9 cellular contexts compared by ENCODE assay signal in the genomic region with DNA sequence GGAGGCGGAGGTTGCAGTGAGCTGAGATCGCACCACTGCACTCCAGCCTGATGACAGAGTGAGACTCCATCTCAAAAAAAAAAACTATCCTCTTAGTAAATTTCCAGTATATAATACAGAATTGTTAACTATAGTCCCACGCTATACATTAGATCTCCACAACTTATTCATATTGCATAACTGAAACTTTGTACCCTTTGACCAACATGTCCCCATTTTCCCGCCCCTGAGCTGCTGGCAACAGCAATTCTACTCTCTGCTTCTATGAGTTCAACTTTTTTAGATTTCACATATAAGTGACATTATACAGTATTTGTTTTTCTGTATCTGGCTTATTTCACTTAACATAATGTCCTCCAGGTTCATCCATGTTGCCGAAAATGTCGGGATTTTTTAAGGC. TPM values are rescaled to one million over a fixed set of nuclear protein-coding genes. Genes with fewer than 3 reads are reported as not detected.
DNase-seq lines count a peak whose midpoint lies in the region; TF ChIP-seq lines count a peak whose summit lies in the region.
"Not testable (repeated sequence)": the region's sequence is repeated elsewhere in the genome, so short reads cannot be mapped to it uniquely, and the experiment has no call there.
"Had no signal": no experiment of that assay in that cellular context is flagged by ENCODE, and none has a peak within 500 bp of the region (broad histone marks: within the 10 kb centered on the region; RNA-seq: fewer than 3 reads in every experiment).

No MANE protein-coding gene starts in this region.

- CTCF ChIA-PET in SK-N-SH (lab: Yijun Ruan, JAX) = interaction anchor here (0.9 to 5.5 kb wide), 6 partner anchors 8 to 30 kb away, joined by 3 to 34 read pairs (median 3); no protein-coding TSS in a partner anchor

- H3K79me2 ChIP-seq in ACC112 (ENCODE audit: control insufficient read depth, insufficient read depth, low read length, unreplicated experiment); SK-N-SH (ENCODE audit: insufficient read depth); hepatocyte: not testable (repeated sequence)

- WGBS in SK-N-SH (ENCODE audit: low lambda C conversion rate) = 97% methylated on average over 6 of the region's 6 CpGs
- 87 to 98% methylated on average over 5 to 6 of the region's 6 CpGs for WGBS in endodermal cell (ENCODE audit: insufficient coverage in 1 of 2, insufficient read length in 1 of 2), 2 experiments
- WGBS in hepatocyte (ENCODE audit: low lambda C conversion rate, missing lambda C conversion rate) = 78% methylated on average over 6 of the region's 6 CpGs

- peak overlapping the region; percentile 83; the same call in 1 of the 2 replicates for H3K4me2 ChIP-seq in SK-N-SH
- H3K4me2 ChIP-seq in hepatocyte = not testable (repeated sequence)

- H3K4me3 Mint-ChIP-seq in endodermal cell; osteocyte (ENCODE audit: unreplicated experiment): not testable (repeated sequence)

- not testable (repeated sequence) for H3K9me2 ChIP-seq in SK-N-SH; hepatocyte (replicated peaks; ENCODE audit: insufficient read depth)

- not testable (repeated sequence) for H3K9me3 ChIP-seq in SK-N-SH; endodermal cell (ENCODE audit: control insufficient read depth, low read length); hepatocyte (ENCODE audit: low read depth)

- H3K36me3 Mint-ChIP-seq in endodermal cell (ENCODE audit: low read depth); osteocyte (ENCODE audit: unreplicated experiment): not testable (repeated sequence)

- H3K27ac Mint-ChIP-seq in endodermal cell = not testable (repeated sequence)
- H3K27ac Mint-ChIP-seq in osteocyte (ENCODE audit: unreplicated experiment) = peak overlapping the region; percentile 90

- not testable (repeated sequence) for H3K36me3 ChIP-seq in ACC112 (ENCODE audit: insufficient read depth, low read length); SK-N-SH (replicated peaks in 1 of 2; ENCODE audit: control insufficient read depth in 1 of 2, insufficient read depth in 2 of 2, low read length in 1 of 2); brain microvascular endothelial cell (replicated peaks); endodermal cell (ENCODE audit: control insufficient read depth, insufficient read depth, low read length); hepatocyte (replicated peaks; ENCODE audit: insufficient read depth, low read depth)

- not testable (repeated sequence) for H4K20me1 ChIP-seq in SK-N-SH (ENCODE audit: insufficient read depth); hepatocyte (ENCODE audit: insufficient read depth, poor library complexity, severe bottlenecking)

- H3K27ac ChIP-seq in ACC112 (ENCODE audit: low read depth, low read length) = peak overlapping the region; percentile 97; the same call in 1 of the 2 replicates
- H3K27ac ChIP-seq in SK-N-SH (ENCODE audit: low read depth in 2 of 2, low read length in 1 of 2); endodermal cell (ENCODE audit: low read depth, low read length): not testable (repeated sequence)
- H3K27ac ChIP-seq in brain microvascular endothelial cell = peak overlapping the region; percentile 98
- peak overlapping the region; percentile 82 for H3K27ac ChIP-seq in hepatocyte

- TF ChIP-seq EP300 in SK-N-SH (IDR thresholded peaks at IDR 0.05; ENCODE audit: borderline replicate concordance in 1 of 2, low read depth in 1 of 2, low read length in 1 of 2) = not testable (repeated sequence)

- not testable (repeated sequence) for H3K9ac ChIP-seq in SK-N-SH; endodermal cell (ENCODE audit: extremely low read depth, low read length, poor library complexity, severe bottlenecking)

- not testable (repeated sequence) for TF ChIP-seq RAD21 in SK-N-SH (IDR thresholded peaks at IDR 0.05; ENCODE audit: low read length)

- not testable (repeated sequence) for TF ChIP-seq CTCF in SK-N-SH (IDR thresholded peaks at IDR 0.05); brain microvascular endothelial cell (IDR thresholded peaks at IDR 0.05; ENCODE audit: low read depth, low read length, missing control alignments); endodermal cell (conservative IDR thresholded peaks at IDR 0.05); hepatocyte (IDR thresholded peaks at IDR 0.05; ENCODE audit: poor library complexity); osteocyte (IDR thresholded peaks at IDR 0.05)

- peaks cover 33% of the 10 kb centered on the region for H3F3A ChIP-seq in SK-N-SH (replicated peaks; ENCODE audit: insufficient read depth)

- POLR2A ChIA-PET in SK-N-SH (lab: Yijun Ruan, JAX) = not testable (repeated sequence)

- DNase-seq in SK-N-SH; brain microvascular endothelial cell; hepatocyte (ENCODE audit: low spot score); osteocyte (ENCODE audit: extremely low spot score, unreplicated experiment): not testable (repeated sequence)
- DNase-seq in endodermal cell (peak; percentile 5), ureter (ENCODE audit: low spot score) (peak; percentile 1)

- peaks cover 50% of the 10 kb centered on the region for H3K4me1 ChIP-seq in ACC112 (ENCODE audit: control insufficient read depth, insufficient read depth, low read length, unreplicated experiment)
- peaks cover 13 to 22% of the 10 kb centered on the region in 2 experiments; a peak in 3 of 4 replicates for H3K4me1 ChIP-seq in SK-N-SH (ENCODE audit: control insufficient read depth in 1 of 2, insufficient read depth in 2 of 2, low read depth in 1 of 2, low read length in 1 of 2)
- peaks cover 16% of the 10 kb centered on the region for H3K4me1 ChIP-seq in endodermal cell (ENCODE audit: control insufficient read depth, insufficient read depth, low read length)
- H3K4me1 ChIP-seq in hepatocyte (ENCODE audit: insufficient read depth) = peaks cover 43% of the 10 kb centered on the region

- in situ Hi-C loops in brain microvascular endothelial cell (cut with HindIII; ENCODE audit: low pct_ligation_motif_present, low sequenced_read_pairs) = not testable (repeated sequence)

- H3K27me3 Mint-ChIP-seq in endodermal cell (ENCODE audit: insufficient read depth) = peaks cover 17% of the 10 kb centered on the region
- H3K27me3 Mint-ChIP-seq in osteocyte (ENCODE audit: unreplicated experiment) = not testable (repeated sequence)

- 0 out of 2 replicates have a peak overlapping the region, but pooled peaks have one; percentile 74 for H3K4me3 ChIP-seq in ACC112 (ENCODE audit: low read depth, low read length)
- H3K4me3 ChIP-seq in SK-N-SH (ENCODE audit: low read depth in 2 of 2, low read length in 1 of 2); brain microvascular endothelial cell (ENCODE audit: low read depth, low read length); endodermal cell (ENCODE audit: low read length); hepatocyte: not testable (repeated sequence)

- H3K27me3 ChIP-seq in ACC112 (ENCODE audit: insufficient read depth, low read length); SK-N-SH (ENCODE audit: insufficient read depth); brain microvascular endothelial cell (replicated peaks); endodermal cell (ENCODE audit: control insufficient read depth, insufficient read depth, low read length, poor library complexity, severe bottlenecking); hepatocyte: not testable (repeated sequence)

- not testable (repeated sequence) for H2AFZ ChIP-seq in ACC112 (ENCODE audit: low read length, unreplicated experiment); SK-N-SH (ENCODE audit: low read depth); hepatocyte

- H3K4me1 Mint-ChIP-seq in endodermal cell (peaks cover 32% of the 10 kb centered on the region), osteocyte (ENCODE audit: unreplicated experiment) (peaks cover 49% of the 10 kb centered on the region)

- H3K9me3 Mint-ChIP-seq in endodermal cell; osteocyte (ENCODE audit: unreplicated experiment): not testable (repeated sequence)

RNA-seq across cellular contexts. Expression of a gene that starts 34.4 kb away (rescaled TPM):
- 8.2 and 9.4 TPM in 2 replicates for polyA plus RNA-seq in SK-N-SH (2012; rRNA removed)
- 11.5 and 12.7 TPM in 2 replicates for polyA plus RNA-seq in SK-N-SH (2012; cell fraction: cytosol; rRNA removed)
- 3.4 and 4.2 TPM in 2 replicates for polyA plus RNA-seq in SK-N-SH (2012; cell fraction: nucleus; rRNA removed)
- 100 to 1,000 TPM in 1 of 2 donors, 10 to 100 TPM in 1; 42.3 to 101 TPM for total RNA-seq in endodermal cell
- 59.8 TPM for polyA plus RNA-seq in endodermal cell (2013, experiment 1 of 2)
- polyA plus RNA-seq in endodermal cell (2013, experiment 2 of 2) = 62.4 TPM
- 7.1 and 10.6 TPM in 2 replicates for total RNA-seq in hepatocyte
- polyA plus RNA-seq in hepatocyte = 4.9 and 5.3 TPM in 2 replicates
- 3.9 and 4.4 TPM in 2 replicates for total RNA-seq in osteocyte
- not detected for total RNA-seq in ureter
- total RNA-seq: CD4-positive, alpha-beta T cell had no signal
- polyA plus RNA-seq: CD14-positive monocyte had no signal
